8 cellular contexts compared by ENCODE assay signal in genomic region chr22:23218867-23219251, GRCh38. TPM values are rescaled to one million over a fixed set of nuclear protein-coding genes. Genes with fewer than 3 reads are reported as not detected.
DNase-seq lines count a peak whose midpoint lies in the region; ATAC-seq lines count a peak whose summit lies in the region.

No MANE protein-coding gene starts in this region.

- H3K36me3 Mint-ChIP-seq in activated T-helper 1 cell treated with anti-CD3 and anti-CD28 coated beads, Interleukin-12 subunit alpha, Interleukin-12 subunit beta, Interleukin-2, Interleukin-4 antibody, amounts not matched to agents 30 ng/mL and 10 ng/mL and 1 ng/mL, durations not matched to agents 14 hours and 24 hours and 36 hours (ENCODE audit: low read depth) = peaks cover 12% of the 10 kb centered on the region

- H3K4me1 Mint-ChIP-seq in activated T-helper 1 cell treated with anti-CD3 and anti-CD28 coated beads, Interleukin-12 subunit alpha, Interleukin-12 subunit beta, Interleukin-2, Interleukin-4 antibody, amounts not matched to agents 30 ng/mL and 10 ng/mL and 1 ng/mL, durations not matched to agents 14 hours and 24 hours and 36 hours (ENCODE audit: low read depth) = peaks cover 93% of the 10 kb centered on the region

- peak overlapping the region; percentile 76 for H3K4me3 Mint-ChIP-seq in activated T-helper 1 cell treated with anti-CD3 and anti-CD28 coated beads, Interleukin-12 subunit alpha, Interleukin-12 subunit beta, Interleukin-2, Interleukin-4 antibody, amounts not matched to agents 30 ng/mL and 10 ng/mL and 1 ng/mL, durations not matched to agents 14 hours and 24 hours and 36 hours

- H3K9me3 ChIP-seq in stomach smooth muscle (ENCODE audit: control insufficient read depth in 2 of 2, low read length in 2 of 2) = no peaks in the 10 kb centered on the region

- no peak overlapping the region for H3K9ac ChIP-seq in stomach smooth muscle (ENCODE audit: low read length in 2 of 2)

- no peaks in the 10 kb centered on the region for H3K9me3 Mint-ChIP-seq in activated T-helper 1 cell treated with anti-CD3 and anti-CD28 coated beads, Interleukin-12 subunit alpha, Interleukin-12 subunit beta, Interleukin-2, Interleukin-4 antibody, amounts not matched to agents 30 ng/mL and 10 ng/mL and 1 ng/mL, durations not matched to agents 14 hours and 24 hours and 36 hours

- H3K4me1 ChIP-seq in stomach smooth muscle (ENCODE audit: control insufficient read depth, insufficient read depth, low read length) = peaks cover 55% of the 10 kb centered on the region

- no peak for ATAC-seq in GM18861 (IDR thresholded peaks at IDR 0.05; ENCODE audit: unreplicated experiment)
- ATAC-seq in GM21737 (IDR thresholded peaks at IDR 0.05; ENCODE audit: unreplicated experiment) = no peak

- peak overlapping the region; percentile 11 for H3K27ac ChIP-seq in stomach smooth muscle (ENCODE audit: low read length)

- DNase-seq in DMS53 treated with DMSO at 0.1 percent for 48 hours (lab: John Stamatoyannopoulos, UW; ENCODE audit: unreplicated experiment) (peak; percentile 61), NCI-H1092 (lab: John Stamatoyannopoulos, UW) (peak; percentile 36), islet precursor cell (peak; percentile 83), inferior parietal cortex (ENCODE audit: extremely low spot score) (no peak)
- no peak for DNase-seq in activated T-helper 1 cell treated with anti-CD3 and anti-CD28 coated beads, Interleukin-12 subunit alpha, Interleukin-12 subunit beta, Interleukin-2, Interleukin-4 antibody, amounts not matched to agents 30 ng/mL and 10 ng/mL and 1 ng/mL, durations not matched to agents 14 hours and 24 hours and 36 hours (ENCODE audit: low spot score)

- no peaks in the 10 kb centered on the region for H3K27me3 ChIP-seq in stomach smooth muscle (ENCODE audit: control insufficient read depth in 1 of 2, insufficient read depth in 2 of 2, low read length in 2 of 2)

- H3K4me3 ChIP-seq in stomach smooth muscle (ENCODE audit: low read length in 2 of 2) = no peak overlapping the region

- H3K27ac Mint-ChIP-seq in activated T-helper 1 cell treated with anti-CD3 and anti-CD28 coated beads, Interleukin-12 subunit alpha, Interleukin-12 subunit beta, Interleukin-2, Interleukin-4 antibody, amounts not matched to agents 30 ng/mL and 10 ng/mL and 1 ng/mL, durations not matched to agents 14 hours and 24 hours and 36 hours = peak overlapping the region; percentile 94

- intact Hi-C loops in activated T-helper 1 cell treated with anti-CD3 and anti-CD28 coated beads, Interleukin-12 subunit alpha, Interleukin-12 subunit beta, Interleukin-2, Interleukin-4 antibody, amounts not matched to agents 30 ng/mL and 10 ng/mL and 1 ng/mL, durations not matched to agents 14 hours and 24 hours and 36 hours (cut with micrococcal nuclease) = no loop called here

- no peaks in the 10 kb centered on the region for H3K36me3 ChIP-seq in stomach smooth muscle (ENCODE audit: control insufficient read depth in 2 of 2, insufficient read depth in 2 of 2, low read length in 2 of 2)

- H3K27me3 Mint-ChIP-seq in activated T-helper 1 cell treated with anti-CD3 and anti-CD28 coated beads, Interleukin-12 subunit alpha, Interleukin-12 subunit beta, Interleukin-2, Interleukin-4 antibody, amounts not matched to agents 30 ng/mL and 10 ng/mL and 1 ng/mL, durations not matched to agents 14 hours and 24 hours and 36 hours (ENCODE audit: insufficient read depth) = no peaks in the 10 kb centered on the region

RNA-seq across cellular contexts. Expression of gene BCR, which starts 38.5 kb away (rescaled TPM):
- 56.8 and 62.0 TPM in 2 replicates for total RNA-seq in activated T-helper 1 cell treated with anti-CD3 and anti-CD28 coated beads, Interleukin-12 subunit alpha, Interleukin-12 subunit beta, Interleukin-2, Interleukin-4 antibody, amounts not matched to agents 30 ng/mL and 10 ng/mL and 1 ng/mL, durations not matched to agents 14 hours and 24 hours and 36 hours

Comparison
In these comparisons a context has a peak if more than half of its experiments do, and no peak if none do; other contexts are left out.
1. DNase-seq: peak in DMS53 treated with DMSO at 0.1 percent for 48 hours (single experiment), NCI-H1092 (single experiment) and islet precursor cell (single experiment); none in activated T-helper 1 cell treated with anti-CD3 and anti-CD28 coated beads, Interleukin-12 subunit alpha, Interleukin-12 subunit beta, Interleukin-2, Interleukin-4 antibody, amounts not matched to agents 30 ng/mL and 10 ng/mL and 1 ng/mL, durations not matched to agents 14 hours and 24 hours and 36 hours (single experiment) and inferior parietal cortex (single experiment).